8 cellular contexts compared by ENCODE assay signal in the genomic region with DNA sequence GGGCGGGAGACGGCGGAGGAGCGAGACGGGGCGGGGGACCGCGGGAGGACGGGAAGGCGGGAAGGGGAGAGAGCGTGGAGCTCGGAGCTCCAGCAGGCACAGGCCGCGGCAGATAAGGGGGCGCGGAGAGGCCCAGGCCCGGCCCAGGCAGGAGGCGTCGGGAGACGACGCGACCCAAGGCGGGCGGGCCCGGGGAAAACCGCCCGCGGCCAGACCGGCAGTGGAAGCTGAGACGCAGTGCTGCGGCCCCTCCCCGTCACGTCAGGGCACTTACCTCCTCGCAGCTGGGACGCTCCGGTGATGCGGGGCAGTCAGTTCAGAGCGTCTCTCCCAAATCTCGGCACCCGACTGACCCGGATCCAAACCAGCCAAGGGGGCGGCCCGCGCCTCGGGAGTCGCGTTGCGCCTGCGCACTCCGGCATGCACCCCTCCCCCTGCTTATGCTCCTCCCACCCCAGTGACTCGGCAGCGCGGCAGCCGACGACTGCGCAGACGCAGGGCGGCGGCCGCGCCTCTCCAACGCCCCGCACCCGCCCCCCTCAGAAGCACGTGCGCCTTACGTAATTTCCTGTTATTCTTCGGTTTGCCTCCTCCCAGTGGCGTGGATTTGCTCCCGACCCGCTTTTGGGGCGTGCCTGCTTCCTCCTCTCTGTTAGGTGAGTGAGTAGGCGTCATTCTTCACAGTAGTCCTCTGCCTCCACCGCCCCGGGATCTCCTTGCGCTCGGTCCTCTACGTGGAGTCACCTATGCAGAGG. TPM values are rescaled to one million over a fixed set of nuclear protein-coding genes. Genes with fewer than 3 reads are reported as not detected.
DNase-seq lines count a peak whose midpoint lies in the region; ATAC-seq and TF ChIP-seq lines count a peak whose summit lies in the region.

TSS of gene OSER1 (minus strand) at position 350 of the 755 bp plus-strand sequence. CDS start 3,814 bp downstream, outside the sequence.

- DNase-seq in CD14-positive monocyte (ENCODE audit: low spot score) (peak; percentile 99), NCI-H82 (lab: John Stamatoyannopoulos, UW) (peak; percentile 99), dermis microvascular lymphatic vessel endothelial cell (ENCODE audit: low read depth in 2 of 2) (peak; percentile 92 to 98), right lobe of liver (peak; percentile 97 to 98 (median 98))
- peak; percentile 96 to 97 for DNase-seq in activated CD4-positive, alpha-beta T cell treated with anti-CD3 and anti-CD28 coated beads, Interleukin-2, amount 50 U/mL, for 48 hours
- DNase-seq in stimulated activated CD4-positive, alpha-beta T cell treated with anti-CD3 and anti-CD28 coated beads, Interleukin-4, amount 100 ng/mL, for 4 hours = peak; percentile 96

- H3K36me3 ChIP-seq in right lobe of liver = no peaks in the 10 kb centered on the region

- H3K4me1 Mint-ChIP-seq in CD14-positive monocyte = peaks cover 48% of the 10 kb centered on the region

- H3K4me3 Mint-ChIP-seq in CD14-positive monocyte = peak within 1 kb of the TSS; percentile 99 to 100

- H3K27ac ChIP-seq in right lobe of liver = peak within 1 kb of the TSS; percentile 94 to 97 (median 96)

- 2% methylated on average over 11 of the region's 78 CpGs for WGBS in right lobe of liver (ENCODE audit: insufficient coverage, low coverage, low lambda C conversion rate, missing lambda C conversion rate)

- peak within 1 kb of the TSS; percentile 96 to 99 (median 98) for H3K27ac Mint-ChIP-seq in CD14-positive monocyte

- peaks cover 11 to 14% of the 10 kb centered on the region in 2 donors for H3K36me3 Mint-ChIP-seq in CD14-positive monocyte

- H3K4me1 ChIP-seq in right lobe of liver = peaks cover 0 to 47% (median 9%) of the 10 kb centered on the region in 4 donors

- intact Hi-C loops in CD14-positive monocyte (cut with micrococcal nuclease) = loop anchor here (2.0 to 10.0 kb wide), 5 partner anchors 100 to 753 kb away; partner anchors contain the start of genes SRSF6 (in 2 of the 2), FITM2 (in 1 of the 2) and IFT52 (in 1 of the 2)
- intact Hi-C loops in right lobe of liver (cut with DNase I) = loop anchor here in 1 of 2 donors (10.0 kb wide), 1 partner anchor 274 kb away; no protein-coding TSS in a partner anchor

- peaks cover 0 to 2% (median 0%) of the 10 kb centered on the region in 3 donors for H3K27me3 Mint-ChIP-seq in CD14-positive monocyte (ENCODE audit: low read depth in 3 of 3)

- peak; percentile 84 for ATAC-seq in GM19397 (IDR thresholded peaks at IDR 0.05; ENCODE audit: unreplicated experiment)
- ATAC-seq in HG03571 (IDR thresholded peaks at IDR 0.05; ENCODE audit: unreplicated experiment) = peak; percentile 71
- ATAC-seq in right lobe of liver = peak; percentile 87 to 95 (median 91)

- H3K27me3 ChIP-seq in right lobe of liver = no peaks in the 10 kb centered on the region

- peaks cover 0 to 2% (median 0%) of the 10 kb centered on the region in 7 donors for H3K9me3 Mint-ChIP-seq in CD14-positive monocyte

- TF ChIP-seq POLR2A in right lobe of liver (IDR thresholded peaks at IDR 0.05) = peak; percentile 96

- no peaks in the 10 kb centered on the region for H3K9me3 ChIP-seq in right lobe of liver

- no peak for TF ChIP-seq CTCF in CD14-positive monocyte (IDR thresholded peaks at IDR 0.05)
- TF ChIP-seq CTCF in right lobe of liver (IDR thresholded peaks at IDR 0.05) = peak in 1 of 4 donors; percentile 3

- H3K4me3 ChIP-seq in right lobe of liver = peak within 1 kb of the TSS; percentile 76 to 94 (median 89)

RNA-seq across cellular contexts. Expression of gene OSER1, which starts in this region (rescaled TPM):
- polyA plus RNA-seq in CD14-positive monocyte = 10 to 100 TPM; 42.3 to 45.1 TPM
- total RNA-seq in dermis microvascular lymphatic vessel endothelial cell (34.1 and 36.9 TPM in 2 replicates), right lobe of liver (10 to 100 TPM; 13.0 to 20.4 (median 17.3) TPM)

Comparison
In these comparisons a context has a peak if more than half of its experiments do, and no peak if none do; other contexts are left out.
1. Peak in every context shown above with its lines: DNase-seq, ATAC-seq, H3K4me3 ChIP-seq and H3K27ac ChIP-seq.